13 cellular contexts compared by ENCODE assay signal in the genomic region with DNA sequence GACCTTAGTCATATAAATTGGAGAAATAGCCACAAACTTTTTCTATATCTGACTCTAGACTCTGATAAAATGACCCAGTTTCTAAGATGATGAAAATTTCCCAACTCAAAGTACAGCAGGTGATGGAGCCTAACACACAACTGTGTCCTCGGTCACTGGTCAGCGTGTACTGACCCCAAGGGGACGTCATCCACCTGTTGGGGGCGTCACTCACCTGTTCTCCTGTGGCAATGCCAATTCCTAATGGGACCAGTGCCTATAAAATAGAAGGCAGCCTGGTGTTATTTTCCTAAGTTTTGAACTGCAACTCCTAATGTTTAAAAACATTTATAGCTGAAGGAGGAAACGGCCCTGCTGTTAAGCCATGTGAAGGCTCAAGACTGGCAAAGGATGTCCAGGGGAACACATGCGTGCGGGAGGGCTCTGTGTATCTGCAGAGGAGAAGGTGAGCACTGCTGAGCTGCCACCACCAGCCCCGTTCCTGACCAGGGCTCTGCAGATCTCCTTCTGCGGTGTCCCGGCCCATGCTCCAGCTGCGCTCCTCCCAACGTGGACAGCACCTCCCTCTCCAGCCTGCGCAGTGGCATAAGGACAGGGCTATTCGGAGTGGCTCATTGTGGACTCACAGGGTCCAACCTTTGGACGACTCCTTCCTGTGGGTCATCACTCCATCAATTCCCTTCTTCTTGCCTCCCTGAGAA.
"Had no signal": no experiment of that assay in that cellular context is flagged by ENCODE, and none has a peak within 500 bp of the region (broad histone marks: within the 10 kb centered on the region; RNA-seq: fewer than 3 reads in every experiment).

No MANE protein-coding gene starts in this region.

- H3K4me1 ChIP-seq: breast epithelium, esophagus squamous epithelium, uterus had no signal

- H3K27ac ChIP-seq: breast epithelium, esophagus squamous epithelium, uterus, VCaP had no signal

- H3K9me3 Mint-ChIP-seq: activated naive CD8-positive, alpha-beta T cell treated with anti-CD3 and anti-CD28 coated beads, Interleukin-2, amount 10 ng/mL, durations not matched to agents 7 days and 5 days; nephron; stimulated activated naive CD8-positive, alpha-beta T cell treated with anti-CD3 and anti-CD28 coated beads, Interleukin-15, Interleukin-2, amounts not matched to agents 100 ng/mL and 50 ng/mL, for 24 hours had no signal

- H3K4me3 Mint-ChIP-seq: activated naive CD8-positive, alpha-beta T cell treated with anti-CD3 and anti-CD28 coated beads, Interleukin-2, amount 10 ng/mL, durations not matched to agents 7 days and 5 days; nephron; stimulated activated naive CD8-positive, alpha-beta T cell treated with anti-CD3 and anti-CD28 coated beads, Interleukin-15, Interleukin-2, amounts not matched to agents 100 ng/mL and 50 ng/mL, for 24 hours had no signal

- H3K27me3 ChIP-seq: breast epithelium, esophagus squamous epithelium, uterus had no signal

- H3K27ac Mint-ChIP-seq: nephron; stimulated activated naive CD8-positive, alpha-beta T cell treated with anti-CD3 and anti-CD28 coated beads, Interleukin-15, Interleukin-2, amounts not matched to agents 100 ng/mL and 50 ng/mL, for 24 hours had no signal

- DNase-seq: activated CD4-positive, alpha-beta T cell treated with anti-CD3 and anti-CD28 coated beads for 4 hours; activated naive CD8-positive, alpha-beta T cell treated with anti-CD3 and anti-CD28 coated beads, Interleukin-2, amount 10 ng/mL, durations not matched to agents 7 days and 5 days; activated T-cell treated with anti-CD3 and anti-CD28 coated beads, Interleukin-2, amount 50 U/mL, for 1 hour; esophagus squamous epithelium; foreskin fibroblast; stimulated activated CD4-positive, alpha-beta T cell treated with anti-CD3 and anti-CD28 coated beads, Interleukin-4, amount 100 ng/mL, for 1 hour; stimulated activated CD8-positive, alpha-beta memory T cell treated with anti-CD3 and anti-CD28 coated beads, Interleukin-4, amount 100 ng/mL, for 48 hours; T1000; uterus had no signal

- H3K9me3 ChIP-seq: breast epithelium, esophagus squamous epithelium, uterus had no signal

- H3K4me3 ChIP-seq: breast epithelium, esophagus squamous epithelium, uterus had no signal

- H3K27me3 Mint-ChIP-seq: activated naive CD8-positive, alpha-beta T cell treated with anti-CD3 and anti-CD28 coated beads, Interleukin-2, amount 10 ng/mL, durations not matched to agents 7 days and 5 days; stimulated activated naive CD8-positive, alpha-beta T cell treated with anti-CD3 and anti-CD28 coated beads, Interleukin-15, Interleukin-2, amounts not matched to agents 100 ng/mL and 50 ng/mL, for 24 hours had no signal

- H3K36me3 ChIP-seq: breast epithelium, uterus had no signal
